ENCODE assay signal across 8 cellular contexts in genomic region chr10:63521389-63522128, GRCh38. TPM values are rescaled to one million over a fixed set of nuclear protein-coding genes. Genes with fewer than 3 reads are reported as not detected.
DNase-seq lines count a peak whose midpoint lies in the region; ATAC-seq and TF ChIP-seq lines count a peak whose summit lies in the region.

TSS of gene REEP3 (plus strand) at chr10:63521401. CDS start at chr10:63521546, 145 bp downstream.

- TF ChIP-seq CTCF in progenitor cell of endocrine pancreas (IDR thresholded peaks at IDR 0.05; ENCODE audit: unreplicated experiment) (no peak), uterus (IDR thresholded peaks at IDR 0.05) (peak in 1 of 4 experiments; percentile 8)

- H3K9me3 Mint-ChIP-seq in T-cell (no peaks in the 10 kb centered on the region), progenitor cell of endocrine pancreas (ENCODE audit: low read depth) (peaks cover 4% of the 10 kb centered on the region)

- H3K36me3 Mint-ChIP-seq in T-cell = no peaks in the 10 kb centered on the region
- peaks cover 14% of the 10 kb centered on the region for H3K36me3 Mint-ChIP-seq in progenitor cell of endocrine pancreas (ENCODE audit: insufficient read depth)

- intact Hi-C loops in left cardiac atrium (cut with DNase I) (loop anchor here in 1 of 2 donors (5.0 to 10.0 kb wide), 3 partner anchors 193 to 317 kb away; no protein-coding TSS in a partner anchor), uterus (cut with DNase I; ENCODE audit: low total_unique reads) (no loop called here)

- peak within 1 kb of the TSS; percentile 100 for H3K27ac ChIP-seq in uterus

- CTCF ChIA-PET in T-cell (lab: Charles Lee) = interaction anchor here in 1 of 2 donors (0.6 to 1.5 kb wide), 3 partner anchors 29 to 198 kb away, joined by 3 to 8 read pairs (median 5); no protein-coding TSS in a partner anchor

- no peaks in the 10 kb centered on the region for H3K9me3 ChIP-seq in uterus

- H3K4me1 Mint-ChIP-seq in T-cell (peaks cover 69 to 73% (median 72%) of the 10 kb centered on the region in 3 donors), progenitor cell of endocrine pancreas (ENCODE audit: low read depth) (peaks cover 32% of the 10 kb centered on the region)

- peak within 1 kb of the TSS; percentile 87 to 92 (median 90) for H3K4me3 Mint-ChIP-seq in T-cell
- peak within 1 kb of the TSS; percentile 89 for H3K4me3 Mint-ChIP-seq in progenitor cell of endocrine pancreas (ENCODE audit: low read depth)

- H3K27me3 Mint-ChIP-seq in T-cell = no peaks in the 10 kb centered on the region
- no peaks in the 10 kb centered on the region for H3K27me3 Mint-ChIP-seq in progenitor cell of endocrine pancreas

- H3K27ac Mint-ChIP-seq in T-cell (peak within 1 kb of the TSS; percentile 89 to 90), progenitor cell of endocrine pancreas (peak within 1 kb of the TSS; percentile 98)

- POLR2A ChIA-PET in T-cell (lab: Charles Lee) = interaction anchor here (0.5 to 1.8 kb wide), 3 partner anchors 11 to 253 kb away, joined by 3 to 7 read pairs (median 4); no protein-coding TSS in a partner anchor

- DNase-seq in GF-D8 (lab: John Stamatoyannopoulos, UW) (peak; percentile 39), T-cell (peak; percentile 15 to 65 (median 40)), amniotic epithelial cell (ENCODE audit: low read depth) (peak; percentile 71), left cardiac atrium (peak; percentile 73), progenitor cell of endocrine pancreas (ENCODE audit: low spot score, unreplicated experiment) (peak; percentile 46), uterus (peak; percentile 67 to 68)
- DNase-seq in Jurkat, Clone E6-1 (ENCODE audit: low read depth, low spot score) = peak; percentile 60

- H3K27me3 ChIP-seq in uterus = no peaks in the 10 kb centered on the region

- H3K36me3 ChIP-seq in uterus = no peaks in the 10 kb centered on the region

- ATAC-seq in GM21619 (IDR thresholded peaks at IDR 0.05; ENCODE audit: unreplicated experiment) = peak; percentile 60
- ATAC-seq in T-cell (replicated peaks in 1 of 4) = peak; percentile 75 to 79 (median 77)
- peak; percentile 90 to 93 for ATAC-seq in left cardiac atrium

- peaks cover 0 to 8% of the 10 kb centered on the region in 2 donors for H3K4me1 ChIP-seq in uterus

- TF ChIP-seq POLR2A in uterus (IDR thresholded peaks at IDR 0.05) = peak in 1 of 2 donors; percentile 77

- H3K4me3 ChIP-seq in Jurkat, Clone E6-1 (ENCODE audit: low read length) = peak within 1 kb of the TSS; percentile 87
- H3K4me3 ChIP-seq in uterus = peak within 1 kb of the TSS; percentile 79 to 94

RNA-seq across cellular contexts. Expression of gene REEP3, which starts in this region (rescaled TPM):
- polyA plus RNA-seq in Jurkat, Clone E6-1 (2012; ENCODE audit: insufficient read depth, insufficient read length) = 12.6 TPM
- total RNA-seq in T-cell = 10 to 100 TPM in 2 of 5 donors, 1 to 10 TPM in 3; 7.9 to 16.2 (median 9.9) TPM
- 10 to 100 TPM; 25.4 to 34.1 TPM for total RNA-seq in left cardiac atrium
- 33.2 and 34.0 TPM in 2 replicates for total RNA-seq in progenitor cell of endocrine pancreas
- 10 to 100 TPM; 43.0 to 66.5 (median 58.2) TPM for total RNA-seq in uterus

Comparison
In these comparisons a context has a peak if more than half of its experiments do, and no peak if none do; other contexts are left out.
1. Peak in every context shown above with its lines: DNase-seq, ATAC-seq, H3K4me3 ChIP-seq and H3K27ac ChIP-seq.